9 cellular contexts compared by ENCODE assay signal in genomic region chr2:235135990-235136561, GRCh38.
DNase-seq lines count a peak whose midpoint lies in the region; ATAC-seq, FAIRE-seq and TF ChIP-seq lines count a peak whose summit lies in the region.
"Had no signal": no experiment of that assay in that cellular context is flagged by ENCODE, and none has a peak within 500 bp of the region (broad histone marks: within the 10 kb centered on the region; RNA-seq: fewer than 3 reads in every experiment).

No MANE protein-coding gene starts in this region.

- H3K27ac Mint-ChIP-seq in neural crest cell (ENCODE audit: unreplicated experiment) = no peak overlapping the region

- H3K9me3 ChIP-seq in fibroblast of lung (ENCODE audit: control insufficient read depth, insufficient read depth, low read depth, low read length) = no peaks in the 10 kb centered on the region
- H3K9me3 ChIP-seq in testis = no peaks in the 10 kb centered on the region

- H3K36me3 Mint-ChIP-seq in neural crest cell (ENCODE audit: low read depth) = no peaks in the 10 kb centered on the region

- H3K4me2 ChIP-seq in fibroblast of lung (ENCODE audit: extremely low read depth, insufficient read depth, low read length) = no peak overlapping the region

- peaks cover 6% of the 10 kb centered on the region for H3K9me3 Mint-ChIP-seq in neural crest cell

- H3K27ac ChIP-seq in fibroblast of lung (ENCODE audit: insufficient read depth, low read length) = no peak overlapping the region
- no peak overlapping the region for H3K27ac ChIP-seq in testis
- H3K27ac ChIP-seq: skin epidermis had no signal

- H4K20me1 ChIP-seq in fibroblast of lung (ENCODE audit: control insufficient read depth, extremely low read depth, insufficient read depth, low read length) = no peaks in the 10 kb centered on the region

- no peak overlapping the region for H2AFZ ChIP-seq in fibroblast of lung (ENCODE audit: low read length)

- no peak for TF ChIP-seq POLR2A in testis (IDR thresholded peaks at IDR 0.05)

- H3K9ac ChIP-seq in fibroblast of lung (ENCODE audit: insufficient read depth, low read length) = no peak overlapping the region

- no peak for ATAC-seq in GM18861 (IDR thresholded peaks at IDR 0.05; ENCODE audit: unreplicated experiment)

- TF ChIP-seq CTCF in fibroblast of lung (conservative IDR thresholded peaks at IDR 0.05 in 1 of 2, IDR thresholded peaks at IDR 0.05 in 1 of 2; ENCODE audit: low read depth in 1 of 2, low read length in 2 of 2) (peak; percentile 80 to 81), neural crest cell (conservative IDR thresholded peaks at IDR 0.05) (peak; percentile 86), testis (IDR thresholded peaks at IDR 0.05) (peak; percentile 70 to 83 (median 77))

- H3K27me3 Mint-ChIP-seq in neural crest cell (ENCODE audit: low read depth) = no peaks in the 10 kb centered on the region

- H3K4me3 ChIP-seq in fibroblast of lung (replicated peaks in 1 of 4; ENCODE audit: control extremely low read depth in 1 of 4, insufficient read depth in 1 of 4, low read depth in 3 of 4, low read length in 4 of 4) = no peak overlapping the region
- no peak overlapping the region for H3K4me3 ChIP-seq in testis
- H3K4me3 ChIP-seq: skin epidermis had no signal

- H3K4me1 ChIP-seq in fibroblast of lung (ENCODE audit: control insufficient read depth, extremely low read depth, insufficient read depth, low read length) = no peaks in the 10 kb centered on the region
- no peaks in the 10 kb centered on the region for H3K4me1 ChIP-seq in testis

- DNase-seq in AG08396 (ENCODE audit: low spot score) (peak; percentile 80), GM19239 (ENCODE audit: insufficient read length, low spot score) (peak; percentile 40), NCI-H524 (lab: John Stamatoyannopoulos, UW) (peak; percentile 42 to 75), fibroblast of lung (ENCODE audit: low read depth in 2 of 2) (peak; percentile 67 to 81), neural crest cell (ENCODE audit: low read depth, low spot score) (peak; percentile 85), testis (peak; percentile 94)
- peak; percentile 80 for DNase-seq in activated CD8-positive, alpha-beta memory T cell treated with anti-CD3 and anti-CD28 coated beads, Interleukin-2, amount 50 U/mL, for 48 hours

- H3K4me3 Mint-ChIP-seq in neural crest cell = no peak overlapping the region

- H3K79me2 ChIP-seq in fibroblast of lung (ENCODE audit: control insufficient read depth, insufficient read depth, low read length) = no peaks in the 10 kb centered on the region

- H3K36me3 ChIP-seq in fibroblast of lung (ENCODE audit: control insufficient read depth, insufficient read depth, low read length) (no peaks in the 10 kb centered on the region), testis (ENCODE audit: low read depth, missing control alignments) (no peaks in the 10 kb centered on the region)

- peaks cover 16% of the 10 kb centered on the region for H3K4me1 Mint-ChIP-seq in neural crest cell

- no peak for FAIRE-seq in GM19239 (lab: Jason Lieb, UNC)

- WGBS in testis, 2 donors = 18 to 29% methylated on average over 12 to 19 of the region's 19 CpGs

- intact Hi-C loops in testis (cut with DNase I; ENCODE audit: low total_unique reads) = loop anchor here (10.0 kb wide), 1 partner anchor 449 kb away; no protein-coding TSS in a partner anchor

- no peaks in the 10 kb centered on the region for H3K27me3 ChIP-seq in fibroblast of lung (ENCODE audit: control insufficient read depth, insufficient read depth, low read length)
- H3K27me3 ChIP-seq in testis = no peaks in the 10 kb centered on the region

Comparison
In these comparisons a context has a peak if more than half of its experiments do, and no peak if none do; other contexts are left out.
1. DNase-seq: peak in every context shown above with its lines; median percentile 94 in testis; 85 in neural crest cell; 80 in AG08396; 80 in activated CD8-positive, alpha-beta memory T cell treated with anti-CD3 and anti-CD28 coated beads, Interleukin-2, amount 50 U/mL, for 48 hours; 74 in fibroblast of lung; 58 in NCI-H524; 40 in GM19239.